Comparison of ENCODE assay signal across 8 cellular contexts in genomic region chr4:109977854-109978501, GRCh38.
DNase-seq lines count a peak whose midpoint lies in the region; ATAC-seq lines count a peak whose summit lies in the region.

No MANE protein-coding gene starts in this region.

- ATAC-seq in HG03342 (IDR thresholded peaks at IDR 0.05; ENCODE audit: unreplicated experiment) = no peak

- DNase-seq in NCI-H2227 (lab: John Stamatoyannopoulos, UW; ENCODE audit: unreplicated experiment) (peak; percentile 16), NCI-H2227 treated with DMSO at 0.1 percent for 48 hours (lab: John Stamatoyannopoulos, UW) (no peak), NCI-H69 (lab: John Stamatoyannopoulos, UW) (peak; percentile 29), dermis microvascular lymphatic vessel endothelial cell (ENCODE audit: low read depth in 2 of 2) (peak; percentile 47 to 60), non-pigmented ciliary epithelial cell (ENCODE audit: low read depth) (peak; percentile 17)
- DNase-seq in activated CD4-positive, alpha-beta T cell treated with anti-CD3 and anti-CD28 coated beads, Interleukin-2, amount 50 U/mL, for 4 hours = no peak
- no peak for DNase-seq in stimulated activated CD4-positive, alpha-beta T cell treated with anti-CD3 and anti-CD28 coated beads, Interleukin-4, amount 100 ng/mL, for 1 hour

Comparison
In these comparisons a context has a peak if more than half of its experiments do, and no peak if none do; other contexts are left out.
1. DNase-seq: peak in NCI-H2227 (single experiment), NCI-H69 (single experiment), dermis microvascular lymphatic vessel endothelial cell (2 of 2) and non-pigmented ciliary epithelial cell (single experiment); none in NCI-H2227 treated with DMSO at 0.1 percent for 48 hours (single experiment), activated CD4-positive, alpha-beta T cell treated with anti-CD3 and anti-CD28 coated beads, Interleukin-2, amount 50 U/mL, for 4 hours (0 of 2) and stimulated activated CD4-positive, alpha-beta T cell treated with anti-CD3 and anti-CD28 coated beads, Interleukin-4, amount 100 ng/mL, for 1 hour (single experiment).